ENCODE assay signal across 11 cellular contexts in the genomic region with DNA sequence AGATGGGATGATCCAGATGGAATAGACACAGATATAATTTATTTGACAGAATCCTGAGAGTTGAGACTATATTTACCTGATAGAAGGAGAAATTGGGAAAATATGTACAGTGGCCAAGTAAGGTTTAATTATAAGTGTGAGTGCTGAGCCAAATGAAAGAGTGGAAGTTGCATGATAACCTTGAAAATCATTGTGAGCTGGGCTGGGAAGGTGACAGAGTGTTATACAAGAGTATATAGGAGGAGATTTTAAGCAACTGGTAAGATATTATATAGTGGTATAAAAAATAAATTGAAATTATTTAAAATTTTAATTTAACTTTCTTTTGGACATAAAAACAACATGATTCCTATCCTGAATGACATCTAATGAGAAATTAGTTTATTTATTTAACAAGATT.
"Had no signal": no experiment of that assay in that cellular context is flagged by ENCODE, and none has a peak within 500 bp of the region (broad histone marks: within the 10 kb centered on the region; RNA-seq: fewer than 3 reads in every experiment).

No MANE protein-coding gene starts in this region.

- ATAC-seq: GM23338, HCT116 had no signal

- H3K27ac ChIP-seq: GM23248 had no signal

- H3K4me3 ChIP-seq: GM23248, GM23338, HAP-1 had no signal

- FAIRE-seq: H1, H54 had no signal

- H3K9me3 ChIP-seq: HAP-1 had no signal

- H3K36me3 ChIP-seq: HAP-1 had no signal

- DNase-seq: GM23248, GOT3, H7, H9, HCEC 1CT, HFFc6 had no signal
